ENCODE assay signal across 6 cellular contexts in the genomic region with DNA sequence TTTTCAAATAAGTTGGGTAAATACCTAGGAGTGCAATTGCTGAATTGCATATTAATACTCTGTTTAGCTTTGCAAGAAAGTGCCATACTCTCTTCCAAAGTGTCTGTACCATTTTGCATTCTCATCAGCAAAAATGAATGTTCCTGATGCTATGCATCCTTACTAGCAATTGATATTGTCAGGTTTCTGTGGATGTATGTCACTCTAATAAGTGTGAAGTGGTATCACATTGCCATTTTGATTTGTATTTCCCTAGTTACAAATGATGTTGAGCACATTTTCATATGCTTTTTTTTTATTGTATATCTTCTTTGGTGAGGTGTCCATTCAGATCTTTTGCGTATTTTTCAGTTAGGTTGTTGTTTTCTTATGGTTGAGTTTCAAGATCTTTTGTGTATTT.
"Had no signal": no experiment of that assay in that cellular context is flagged by ENCODE, and none has a peak within 500 bp of the region (broad histone marks: within the 10 kb centered on the region; RNA-seq: fewer than 3 reads in every experiment).

No MANE protein-coding gene starts in this region.

- H3K4me3 ChIP-seq: K562 had no signal

- DNase-seq: IMR-90, KBM-7 had no signal

- FAIRE-seq: HepG2, HTR-8/SVneo, K562 had no signal

- H3K27ac ChIP-seq: HL-60 had no signal
